In the genomic region with DNA sequence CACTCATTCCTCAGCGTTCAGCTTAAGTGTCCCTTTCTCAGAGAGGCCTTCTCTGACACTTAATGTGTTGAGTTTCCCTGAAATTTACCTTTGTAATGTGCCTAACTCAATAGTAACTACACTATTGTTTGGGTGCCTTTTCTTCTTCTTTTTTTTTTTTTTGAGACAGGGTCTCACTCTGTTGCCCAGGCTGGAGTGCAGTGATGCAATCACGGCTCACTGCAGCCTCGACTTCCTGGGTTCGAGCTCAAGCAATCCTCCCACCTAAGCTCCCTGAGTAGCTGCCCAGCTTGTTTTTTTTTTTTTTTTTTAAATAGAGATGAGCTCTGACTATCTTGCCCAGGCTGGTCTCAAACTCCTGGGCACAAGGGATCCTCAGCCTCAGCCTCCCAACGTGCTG, we compare ENCODE assay signal across 25 cellular contexts. TPM values are rescaled to one million over a fixed set of nuclear protein-coding genes. Genes with fewer than 3 reads are reported as not detected.
DNase-seq lines count a peak whose midpoint lies in the region; ATAC-seq, FAIRE-seq and TF ChIP-seq lines count a peak whose summit lies in the region.
"Had no signal": no experiment of that assay in that cellular context is flagged by ENCODE, and none has a peak within 500 bp of the region (broad histone marks: within the 10 kb centered on the region; RNA-seq: fewer than 3 reads in every experiment).

No MANE protein-coding gene starts in this region.

- no TSS peak for BruUV-seq in Caco-2 (replicated peaks; lab: Mats Ljungman, UMichigan)
- no TSS peak for BruUV-seq in PC-9 (replicated peaks; lab: Mats Ljungman, UMichigan)

- H3K4me2 ChIP-seq in PC-9 (peak overlapping the region; percentile 43), H1 (ENCODE audit: insufficient read depth in 1 of 2, low read depth in 2 of 2, low read length in 2 of 2) (no peak overlapping the region)
- H3K4me2 ChIP-seq: A549 had no signal

- no peak for TF ChIP-seq POLR2A in H1 (IDR thresholded peaks at IDR 0.05; ENCODE audit: control extremely low read depth in 1 of 2, low read depth in 2 of 2, low read length in 2 of 2)

- CTCF ChIA-PET in Caco-2 (lab: Charles Lee) (interaction anchor here (1.2 kb wide), 1 partner anchor 47 kb away, joined by 4 read pairs; no protein-coding TSS in a partner anchor), PC-9 (lab: Charles Lee) (no interaction called here), WTC11 (lab: Charles Lee) (interaction anchor here (0.7 to 3.0 kb wide), 4 partner anchors 25 to 79 kb away, joined by 3 to 16 read pairs (median 4); no protein-coding TSS in a partner anchor), H1 (lab: Charles Lee; ENCODE audit: partially characterized antibody) (interaction anchor here (1.1 to 2.4 kb wide), 4 partner anchors 39 to 95 kb away, joined by 3 to 6 read pairs (median 4); no protein-coding TSS in a partner anchor)

- TF ChIP-seq CTCF in Caco-2 (IDR thresholded peaks at IDR 0.05; ENCODE audit: insufficient read depth in 1 of 2, low read depth in 1 of 2, low read length in 1 of 2, severe bottlenecking in 1 of 2, unreplicated experiment in 1 of 2) (no peak), PC-9 (conservative IDR thresholded peaks at IDR 0.05) (no peak), WTC11 (IDR thresholded peaks at IDR 0.05) (no peak), H1 (IDR thresholded peaks at IDR 0.05; ENCODE audit: control extremely low read depth in 1 of 3, insufficient read depth in 1 of 3, low read depth in 1 of 3, low read length in 3 of 3) (no peak), omental fat pad (IDR thresholded peaks at IDR 0.05) (no peak)

- WGBS in H1 (ENCODE audit: extremely low coverage in 1 of 2, insufficient coverage in 1 of 2, insufficient read length in 1 of 2, insufficient replicate concordance in 2 of 2, low coverage in 1 of 2, low lambda C conversion rate in 2 of 2, missing lambda C conversion rate in 1 of 2), 2 experiments: 85% methylated on average over 2 of the region's 5 CpGs; no CpG with 5 or more reads in 1 of the 2 experiments

- H3K79me1 ChIP-seq in H1 (ENCODE audit: low read depth, low read length): peaks cover 12% of the 10 kb centered on the region; the same call in 1 of the 2 replicates

- peaks cover 47% of the 10 kb centered on the region for H3K4me1 ChIP-seq in Caco-2
- peaks cover 28% of the 10 kb centered on the region for H3K4me1 ChIP-seq in PC-9 (replicated peaks; ENCODE audit: insufficient read depth)
- no peaks in the 10 kb centered on the region for H3K4me1 ChIP-seq in H1 (replicated peaks in 1 of 4; ENCODE audit: control insufficient read depth in 3 of 4, insufficient read depth in 4 of 4, low read length in 3 of 4)
- H3K4me1 ChIP-seq: A549 had no signal

- peaks cover 11% of the 10 kb centered on the region for H3K36me3 Mint-ChIP-seq in Caco-2 (ENCODE audit: insufficient read depth, unreplicated experiment)
- H3K36me3 Mint-ChIP-seq in WTC11: no peaks in the 10 kb centered on the region; the same call in 1 of the 2 replicates
- H3K36me3 Mint-ChIP-seq: CD8-positive, alpha-beta T cell had no signal

- H4K20me1 ChIP-seq in PC-9 (ENCODE audit: insufficient read depth) (peaks cover 8% of the 10 kb centered on the region), H1 (replicated peaks in 1 of 2; ENCODE audit: control insufficient read depth in 1 of 2, insufficient read depth in 2 of 2, low read length in 2 of 2) (peaks cover 1 to 10% of the 10 kb centered on the region in 2 experiments)

- no peak overlapping the region for H3K23ac ChIP-seq in H1 (ENCODE audit: insufficient read length)

- TF ChIP-seq EP300 in H1 (IDR thresholded peaks at IDR 0.05; ENCODE audit: borderline replicate concordance in 1 of 2, low read depth in 2 of 2, low read length in 2 of 2): no peak

- no peak overlapping the region for H3K27ac ChIP-seq in PC-9
- H3K27ac ChIP-seq in H1 (ENCODE audit: low read depth, low read length): no peak overlapping the region
- H3K27ac ChIP-seq: 22Rv1; A549; BLaER1 treated with 17β-estradiol and CSF1 and Interleukin-3, amounts not matched to agents 10 nM and 100 nM; C4-2B had no signal

- H3F3A ChIP-seq in PC-9 (ENCODE audit: insufficient read depth, low read depth): peaks cover 19% of the 10 kb centered on the region; the same call in 1 of the 2 replicates

- H3K14ac ChIP-seq in H1 (ENCODE audit: insufficient read length): no peak overlapping the region

- H2AK5ac ChIP-seq in H1 (ENCODE audit: low read depth, low read length): no peak overlapping the region

- H3K9me3 Mint-ChIP-seq in Caco-2 (ENCODE audit: unreplicated experiment) (no peaks in the 10 kb centered on the region), WTC11 (no peaks in the 10 kb centered on the region)
- H3K9me3 Mint-ChIP-seq: CD4-positive, alpha-beta T cell; CD8-positive, alpha-beta T cell had no signal

- no peak overlapping the region for H3K18ac ChIP-seq in H1 (ENCODE audit: extremely low read depth, low read length)

- H3K27me3 Mint-ChIP-seq in Caco-2 (ENCODE audit: insufficient read depth, unreplicated experiment) (no peaks in the 10 kb centered on the region), WTC11 (ENCODE audit: low read depth) (no peaks in the 10 kb centered on the region)

- H2BK15ac ChIP-seq in H1 (ENCODE audit: low read length): no peak overlapping the region

- H3K9me3 ChIP-seq in Caco-2: no peaks in the 10 kb centered on the region
- H3K9me3 ChIP-seq in PC-9 (ENCODE audit: insufficient read depth, low read depth): no peaks in the 10 kb centered on the region
- no peaks in the 10 kb centered on the region for H3K9me3 ChIP-seq in H1 (ENCODE audit: insufficient read depth in 2 of 2, low read depth in 1 of 2, low read length in 1 of 2)
- H3K9me3 ChIP-seq: A549; BLaER1 treated with 17β-estradiol and CSF1 and Interleukin-3, amounts not matched to agents 10 nM and 100 nM had no signal

- TF ChIP-seq RAD21 in H1 (IDR thresholded peaks at IDR 0.05 in 1 of 2, conservative IDR thresholded peaks at IDR 0.05 in 1 of 2; ENCODE audit: low read depth in 2 of 2, low read length in 2 of 2): no peak

- H4K5ac ChIP-seq in H1 (ENCODE audit: insufficient read length, low read depth, low read length): no peak overlapping the region

- H3K27me3 ChIP-seq in Caco-2 (replicated peaks; ENCODE audit: control insufficient read depth, insufficient read depth, low read length): no peaks in the 10 kb centered on the region
- H3K27me3 ChIP-seq in PC-9 (ENCODE audit: insufficient read depth, low read depth): no peaks in the 10 kb centered on the region
- no peaks in the 10 kb centered on the region for H3K27me3 ChIP-seq in H1 (replicated peaks in 1 of 4; ENCODE audit: control insufficient read depth in 3 of 4, extremely low read depth in 1 of 4, insufficient read depth in 3 of 4, low read length in 3 of 4)
- H3K27me3 ChIP-seq: BLaER1 treated with 17β-estradiol and CSF1 and Interleukin-3, amounts not matched to agents 10 nM and 100 nM had no signal

- POLR2A ChIA-PET in Caco-2 (lab: Charles Lee) (interaction anchor here (0.6 to 1.1 kb wide), 2 partner anchors 32 to 48 kb away, joined by 3 read pairs; no protein-coding TSS in a partner anchor), PC-9 (lab: Charles Lee; ENCODE audit: unreplicated experiment) (no interaction called here), WTC11 (lab: Charles Lee) (no interaction called here), H1 (lab: Charles Lee; ENCODE audit: partially characterized antibody) (interaction anchor here (1.7 kb wide), 1 partner anchor 10 kb away, joined by 5 read pairs; no protein-coding TSS in a partner anchor)

- H3K23me2 ChIP-seq in H1 (ENCODE audit: low read depth, low read length): no peaks in the 10 kb centered on the region

- no peak overlapping the region for H2BK120ac ChIP-seq in H1 (replicated peaks; ENCODE audit: low read depth, low read length)

- no peak overlapping the region for H4K91ac ChIP-seq in H1 (replicated peaks; ENCODE audit: insufficient read length, low read length)

- H3K4ac ChIP-seq in H1 (replicated peaks; ENCODE audit: insufficient read length, low read depth, low read length): no peak overlapping the region

- H3K4me3 ChIP-seq in Caco-2 (ENCODE audit: low read depth, low read length) (no peak overlapping the region), PC-9 (no peak overlapping the region), H1 (ENCODE audit: extremely low read depth in 1 of 4, insufficient read depth in 2 of 4, low read depth in 3 of 4, low read length in 4 of 4) (no peak overlapping the region)
- H3K4me3 ChIP-seq: A549; BLaER1 treated with 17β-estradiol and CSF1 and Interleukin-3, amounts not matched to agents 10 nM and 100 nM; GM12878 had no signal

- H3K36me3 ChIP-seq in Caco-2 (ENCODE audit: control insufficient read depth, insufficient read depth, low read length) (no peaks in the 10 kb centered on the region), PC-9 (ENCODE audit: low read depth) (no peaks in the 10 kb centered on the region), H1 (ENCODE audit: control insufficient read depth in 2 of 4, insufficient read depth in 4 of 4, low read length in 3 of 4) (no peaks in the 10 kb centered on the region; a peak in 1 of 8 replicates)

- no peak overlapping the region for H2BK12ac ChIP-seq in H1 (ENCODE audit: low read depth, low read length)

- H2BK5ac ChIP-seq in H1 (ENCODE audit: low read depth, low read length): no peak overlapping the region

- no peak overlapping the region for H3K56ac ChIP-seq in H1 (replicated peaks; ENCODE audit: insufficient read length, low read depth, low read length)

- H3K27ac Mint-ChIP-seq in Caco-2 (ENCODE audit: unreplicated experiment) (peak overlapping the region; percentile 19), WTC11 (no peak overlapping the region)
- H3K27ac Mint-ChIP-seq: B cell; CD4-positive, alpha-beta T cell; CD8-positive, alpha-beta T cell had no signal

- H3K4me3 Mint-ChIP-seq in Caco-2 (ENCODE audit: unreplicated experiment): no peak overlapping the region
- H3K4me3 Mint-ChIP-seq in WTC11: no peak overlapping the region
- H3K4me3 Mint-ChIP-seq: B cell; CD4-positive, alpha-beta T cell; CD8-positive, alpha-beta T cell had no signal

- FAIRE-seq in H1 (lab: Jason Lieb, UNC): no peak
- FAIRE-seq: A549, GM12878, GM12892, GM18507 had no signal

- peaks cover 45% of the 10 kb centered on the region for H3K4me1 Mint-ChIP-seq in Caco-2 (ENCODE audit: low read depth, unreplicated experiment)
- peaks cover 24% of the 10 kb centered on the region for H3K4me1 Mint-ChIP-seq in WTC11
- H3K4me1 Mint-ChIP-seq: B cell had no signal

- intact Hi-C loops in Caco-2 (cut with micrococcal nuclease; ENCODE audit: unreplicated experiment): loop anchor here (10.0 kb wide), 1 partner anchor 79 kb away; no protein-coding TSS in a partner anchor
- intact Hi-C loops in PC-9 (cut with micrococcal nuclease; ENCODE audit: unreplicated experiment): no loop called here

- H2AFZ ChIP-seq in PC-9 (no peak overlapping the region), H1 (ENCODE audit: low read length) (no peak overlapping the region)

- H3K9ac ChIP-seq in H1 (replicated peaks in 1 of 4; ENCODE audit: extremely low read depth in 1 of 4, low read depth in 3 of 4, low read length in 3 of 4): no peak overlapping the region
- H3K9ac ChIP-seq: BLaER1 treated with 17β-estradiol and CSF1 and Interleukin-3, amounts not matched to agents 10 nM and 100 nM had no signal

- no peak overlapping the region for H2BK20ac ChIP-seq in H1 (ENCODE audit: low read length)

- no peak for ATAC-seq in WTC11
- ATAC-seq in omental fat pad (ENCODE audit: low FRiP score): no peak
- ATAC-seq: A549; CD8-positive, alpha-beta T cell; GM12878 had no signal

- H3K79me2 ChIP-seq in PC-9 (ENCODE audit: low read depth): peaks cover 21% of the 10 kb centered on the region; the same call in 1 of the 2 replicates
- H3K79me2 ChIP-seq in H1 (ENCODE audit: control insufficient read depth in 1 of 2, insufficient read depth in 2 of 2, low read length in 2 of 2): peaks cover 0 to 24% of the 10 kb centered on the region in 2 experiments; a peak in 2 of 4 replicates

- no peak overlapping the region for H4K8ac ChIP-seq in H1 (ENCODE audit: extremely low read depth, insufficient read depth, low read length)

- DNase-seq in Caco-2: no peak
- no peak for DNase-seq in PC-9
- DNase-seq in WTC11 (ENCODE audit: low spot score): no peak
- DNase-seq in H1 (ENCODE audit: low read depth in 1 of 2, low spot score in 2 of 2): no peak
- DNase-seq in putamen (ENCODE audit: low spot score): no peak
- no peak for DNase-seq in NCI-H2081 (lab: John Stamatoyannopoulos, UW)
- no peak for DNase-seq in omental fat pad (ENCODE audit: low spot score)
- DNase-seq: AML-193; CD4-positive, alpha-beta T cell; CD8-positive, alpha-beta T cell; DMS 273 treated with DMSO at 0.1 percent for 48 hours; DMS153; DMS53; DMS79; DND-41; EL; GDM1 had no signal

- H3K9me2 ChIP-seq in PC-9 (ENCODE audit: insufficient read depth): no peaks in the 10 kb centered on the region

RNA-seq across cellular contexts. Expression of gene ARHGEF11, which starts 50.1 kb away (rescaled TPM):
- total RNA-seq in Caco-2 (2022): 45.5 and 47.3 TPM in 2 replicates
- total RNA-seq in PC-9 (2021): 25.2 and 31.5 TPM in 2 replicates
- total RNA-seq in WTC11 (2021): 31.8 to 38.1 TPM (median 32.8 TPM) in 3 replicates
- total RNA-seq in H1 (2021; fragmentation: NEBNext Ultra II Directional; extraction: Animal tissue kit (Norgen Biotek cat#: 25700)): 32.4 and 33.1 TPM in 2 replicates
- 19.9 and 23.1 TPM in 2 replicates for polyA plus RNA-seq in H1 (2011; rRNA removed)
- polyA plus RNA-seq in H1 (2011; cell fraction: cytosol; rRNA removed): 17.8 TPM
- polyA plus RNA-seq in H1 (2011; cell fraction: nucleus; rRNA removed): 85.7 TPM
- 20.6 to 25.7 TPM (median 23.4 TPM) in 4 replicates for polyA plus RNA-seq in H1 (2012, experiment 1 of 2)
- polyA plus RNA-seq in H1 (2012, experiment 2 of 2): 9.4 TPM
- polyA plus RNA-seq in H1 (2013, experiment 1 of 2): 12.1 TPM
- polyA plus RNA-seq in H1 (2013, experiment 2 of 2): 10.9 TPM
- polyA minus RNA-seq in H1 (2011; rRNA and poly(A)+ RNA removed): 33.6 and 49.1 TPM in 2 replicates
- polyA minus RNA-seq in H1 (2011; cell fraction: cytosol; rRNA and poly(A)+ RNA removed): 20.3 TPM
- polyA minus RNA-seq in H1 (2011; cell fraction: nucleus; rRNA and poly(A)+ RNA removed): 55.4 TPM
- total RNA-seq in omental fat pad: 10 to 100 TPM; 26.4 to 46.5 (median 35.6) TPM

Comparison
In these comparisons a context has a peak if more than half of its experiments do, and no peak if none do; other contexts are left out.
1. POLR2A ChIA-PET loops: an anchor here in Caco-2 (0.6 to 1.1 kb wide) and H1 (1.7 kb wide); none called in PC-9 and WTC11.